Comparison of ENCODE assay signal across 9 cellular contexts in genomic region chr12:89927226-89927698, GRCh38.
A peak's percentile ranks its signal among the peaks of the same experiment; 100 is the strongest.
DNase-seq lines count a peak whose midpoint lies in the region; ATAC-seq and FAIRE-seq lines count a peak whose summit lies in the region.
"Had no signal": no experiment of that assay in that cellular context is flagged by ENCODE, and none has a peak within 500 bp of the region (broad histone marks: within the 10 kb centered on the region; RNA-seq: fewer than 3 reads in every experiment).

No MANE protein-coding gene starts in this region.

- no peak overlapping the region for H3K9ac ChIP-seq in mesenchymal stem cell (ENCODE audit: low read length)

- H2BK5ac ChIP-seq in mesenchymal stem cell (ENCODE audit: low read depth, low read length, poor library complexity, severe bottlenecking): no peak overlapping the region

- WGBS in mesenchymal stem cell: 100% methylated on average over 2 of the region's 2 CpGs

- no peak overlapping the region for H2BK15ac ChIP-seq in mesenchymal stem cell (ENCODE audit: low read depth, poor library complexity, severe bottlenecking)

- FAIRE-seq in islet of Langerhans (lab: Jason Lieb, UNC): peak; percentile 17

- H4K8ac ChIP-seq in mesenchymal stem cell (ENCODE audit: low read length): no peak overlapping the region

- no peak overlapping the region for H3K4me3 ChIP-seq in mesenchymal stem cell (ENCODE audit: insufficient read depth in 1 of 2, low read depth in 1 of 2, low read length in 2 of 2)

- H2BK120ac ChIP-seq in mesenchymal stem cell (ENCODE audit: low read depth, low read length): no peak overlapping the region

- H3K23ac ChIP-seq in mesenchymal stem cell (ENCODE audit: low read length in 2 of 2): no peak overlapping the region

- H2AK5ac ChIP-seq in mesenchymal stem cell (ENCODE audit: low read length, severe bottlenecking): no peak overlapping the region

- no peaks in the 10 kb centered on the region for H3K9me3 ChIP-seq in mesenchymal stem cell (ENCODE audit: control insufficient read depth, low read length)

- H3K18ac ChIP-seq in mesenchymal stem cell (ENCODE audit: low read depth in 1 of 2, low read length in 2 of 2): no peak overlapping the region

- H4K91ac ChIP-seq in mesenchymal stem cell (ENCODE audit: low read length): no peak overlapping the region

- no peaks in the 10 kb centered on the region for H3K36me3 ChIP-seq in mesenchymal stem cell (ENCODE audit: control insufficient read depth in 1 of 2, insufficient read depth in 2 of 2, low read depth in 1 of 2, low read length in 2 of 2)

- no peak overlapping the region for H3K14ac ChIP-seq in mesenchymal stem cell (ENCODE audit: low read length in 2 of 2)

- H2AFZ ChIP-seq in mesenchymal stem cell (ENCODE audit: low read depth, low read length): no peak overlapping the region

- no peak overlapping the region for H3K4me2 ChIP-seq in mesenchymal stem cell (ENCODE audit: low read length, poor library complexity, severe bottlenecking)

- peak; percentile 98 for ATAC-seq in GM18517 (IDR thresholded peaks at IDR 0.05; ENCODE audit: unreplicated experiment)
- ATAC-seq in GM21717 (IDR thresholded peaks at IDR 0.05; ENCODE audit: unreplicated experiment): peak; percentile 99
- peak; percentile 100 for ATAC-seq in HG03571 (IDR thresholded peaks at IDR 0.05; ENCODE audit: unreplicated experiment)
- ATAC-seq in Right ventricle myocardium inferior: no peak

- DNase-seq in NCI-H1694 treated with DMSO at 0.1 percent for 48 hours (lab: John Stamatoyannopoulos, UW) (no peak), mesenchymal stem cell (no peak), HK-2 (ENCODE audit: unreplicated experiment) (no peak), Right ventricle myocardium inferior (ENCODE audit: missing footprints) (no peak)
- DNase-seq: activated CD4-positive, CD25-positive, alpha-beta regulatory T cell treated with anti-CD3 and anti-CD28 coated beads, Interleukin-2, amount 50 U/mL, for 72 hours had no signal

- H3K27ac ChIP-seq in mesenchymal stem cell (ENCODE audit: low read length, poor library complexity, severe bottlenecking): no peak overlapping the region

- no peak overlapping the region for H2BK12ac ChIP-seq in mesenchymal stem cell (ENCODE audit: low read length in 2 of 2)

- H3K79me1 ChIP-seq in mesenchymal stem cell (replicated peaks; ENCODE audit: low read length, poor library complexity, severe bottlenecking): no peaks in the 10 kb centered on the region

- intact Hi-C loops in Right ventricle myocardium inferior (cut with DNase I): no loop called here

- no peaks in the 10 kb centered on the region for H3K27me3 ChIP-seq in mesenchymal stem cell (ENCODE audit: control insufficient read depth in 1 of 2, insufficient read depth in 1 of 2, low read length in 2 of 2)

- no peaks in the 10 kb centered on the region for H3K4me1 ChIP-seq in mesenchymal stem cell (ENCODE audit: control insufficient read depth, insufficient read depth, low read depth, low read length)

- no peak overlapping the region for H3K4ac ChIP-seq in mesenchymal stem cell (ENCODE audit: low read depth in 1 of 2, low read length in 2 of 2)
